ENCODE assay signal across 16 cellular contexts in genomic region chr9:1606253-1606652, GRCh38.
"Had no signal": no experiment of that assay in that cellular context is flagged by ENCODE, and none has a peak within 500 bp of the region (broad histone marks: within the 10 kb centered on the region; RNA-seq: fewer than 3 reads in every experiment).

No MANE protein-coding gene starts in this region.

- DNase-seq: activated CD4-positive, alpha-beta T cell treated with anti-CD3 and anti-CD28 coated beads for 48 hours; activated CD8-positive, alpha-beta memory T cell treated with anti-CD3 and anti-CD28 coated beads, Interleukin-2, amount 50 U/mL, for 48 hours; activated gamma-delta T cell treated with Interleukin-2 at 50 U/mL for 16 hours; amniotic stem cell; caudate nucleus; colonic mucosa; left colon; midbrain; right cardiac atrium; stimulated activated CD4-positive, alpha-beta T cell treated with anti-CD3 and anti-CD28 coated beads, Interleukin-15, amount 100 ng/mL, for 24 hours; stimulated activated CD4-positive, alpha-beta T cell treated with anti-CD3 and anti-CD28 coated beads, Interleukin-4, amount 100 ng/mL, for 4 hours; stimulated activated CD8-positive, alpha-beta memory T cell treated with anti-CD3 and anti-CD28 coated beads, Interleukin-4, amount 100 ng/mL, for 48 hours; upper lobe of left lung had no signal

- H3K27ac Mint-ChIP-seq: activated naive CD8-positive, alpha-beta T cell; progenitor cell of endocrine pancreas; stimulated activated naive CD8-positive, alpha-beta T cell treated with anti-CD3 and anti-CD28 coated beads, Interleukin-15, Interleukin-2, amounts not matched to agents 100 ng/mL and 50 ng/mL, for 24 hours had no signal

- H3K36me3 Mint-ChIP-seq: activated naive CD8-positive, alpha-beta T cell had no signal

- H3K4me3 Mint-ChIP-seq: activated naive CD8-positive, alpha-beta T cell; stimulated activated naive CD8-positive, alpha-beta T cell treated with anti-CD3 and anti-CD28 coated beads, Interleukin-15, Interleukin-2, amounts not matched to agents 100 ng/mL and 50 ng/mL, for 24 hours had no signal

- H3K27me3 Mint-ChIP-seq: progenitor cell of endocrine pancreas had no signal

- H3K9me3 Mint-ChIP-seq: stimulated activated naive CD8-positive, alpha-beta T cell treated with anti-CD3 and anti-CD28 coated beads, Interleukin-15, Interleukin-2, amounts not matched to agents 100 ng/mL and 50 ng/mL, for 24 hours had no signal
